Comparison of ENCODE assay signal across 1 cellular context in genomic region chr19:32675720-32676185, GRCh38.
A peak's percentile ranks its signal among the peaks of the same experiment; 100 is the strongest.
TF ChIP-seq lines count a peak whose summit lies in the region.

A gene with protein sequence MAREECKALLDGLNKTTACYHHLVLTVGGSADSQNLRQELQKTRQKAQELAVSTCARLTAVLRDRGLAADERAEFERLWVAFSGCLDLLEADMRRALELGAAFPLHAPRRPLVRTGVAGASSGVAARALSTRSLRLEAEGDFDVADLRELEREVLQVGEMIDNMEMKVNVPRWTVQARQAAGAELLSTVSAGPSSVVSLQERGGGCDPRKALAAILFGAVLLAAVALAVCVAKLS (plus strand): TSS chr19:32675848. CDS start chr19:32676264, 416 bp downstream.

TF ChIP-seq in GM12878, 131 proteins besides CTCF, POLR2A, EP300 and RAD21 (continued from another document and continues in another):
- TF ChIP-seq CEBPZ (IDR thresholded peaks at IDR 0.05; ENCODE audit: low read depth, low read length) (no peak), IKZF2 (IDR thresholded peaks at IDR 0.05) (no peak), ZNF207 (IDR thresholded peaks at IDR 0.05; ENCODE audit: borderline replicate concordance) (no peak), CREB1 (IDR thresholded peaks at IDR 0.05; ENCODE audit: low read depth) (no peak), MEF2B (IDR thresholded peaks at IDR 0.05; ENCODE audit: partially characterized antibody, poor library complexity, severe bottlenecking) (no peak), MAX (IDR thresholded peaks at IDR 0.05; ENCODE audit: low read depth, low read length) (peak; percentile 29; the same call in 1 of the 2 replicates), CHD4 (IDR thresholded peaks at IDR 0.05) (no peak), YY1 (IDR thresholded peaks at IDR 0.05; ENCODE audit: low read depth, low read length) (no peak), MXI1 (IDR thresholded peaks at IDR 0.05; ENCODE audit: low read depth, low read length) (no peak), RBBP5 (conservative IDR thresholded peaks at IDR 0.05) (no peak), MTA3 (IDR thresholded peaks at IDR 0.05; ENCODE audit: borderline replicate concordance, low read length) (no peak), ASH2L (IDR thresholded peaks at IDR 0.05; ENCODE audit: borderline replicate concordance, low read depth) (no peak), FOS (IDR thresholded peaks at IDR 0.05; ENCODE audit: borderline replicate concordance, extremely low read depth, insufficient read length) (no peak), SMAD1 (IDR thresholded peaks at IDR 0.05; ENCODE audit: low read depth, partially characterized antibody) (no peak), CBX3 (IDR thresholded peaks at IDR 0.05; ENCODE audit: borderline replicate concordance, low read depth) (no peak), CHD2 (IDR thresholded peaks at IDR 0.05; ENCODE audit: borderline replicate concordance, low read depth, low read length) (no peak), RELB (IDR thresholded peaks at IDR 0.05; ENCODE audit: low read depth) (no peak), MYB (IDR thresholded peaks at IDR 0.05; ENCODE audit: borderline replicate concordance, low read depth, low read length) (no peak), NFYA (IDR thresholded peaks at IDR 0.05; ENCODE audit: borderline replicate concordance, low read depth, low read length) (no peak), IKZF1 (conservative IDR thresholded peaks at IDR 0.05) (peak; percentile 63; the same call in 1 of the 2 replicates), BHLHE40 (IDR thresholded peaks at IDR 0.05; ENCODE audit: borderline replicate concordance in 1 of 2, low read depth in 2 of 2, low read length in 1 of 2) (no peak), YBX1 (IDR thresholded peaks at IDR 0.05) (no peak), ZBTB11 (CRISPR knock-in tag; IDR thresholded peaks at IDR 0.05) (no peak), PML (IDR thresholded peaks at IDR 0.05; ENCODE audit: low read length) (no peak)
- TF ChIP-seq, protein P1, sequence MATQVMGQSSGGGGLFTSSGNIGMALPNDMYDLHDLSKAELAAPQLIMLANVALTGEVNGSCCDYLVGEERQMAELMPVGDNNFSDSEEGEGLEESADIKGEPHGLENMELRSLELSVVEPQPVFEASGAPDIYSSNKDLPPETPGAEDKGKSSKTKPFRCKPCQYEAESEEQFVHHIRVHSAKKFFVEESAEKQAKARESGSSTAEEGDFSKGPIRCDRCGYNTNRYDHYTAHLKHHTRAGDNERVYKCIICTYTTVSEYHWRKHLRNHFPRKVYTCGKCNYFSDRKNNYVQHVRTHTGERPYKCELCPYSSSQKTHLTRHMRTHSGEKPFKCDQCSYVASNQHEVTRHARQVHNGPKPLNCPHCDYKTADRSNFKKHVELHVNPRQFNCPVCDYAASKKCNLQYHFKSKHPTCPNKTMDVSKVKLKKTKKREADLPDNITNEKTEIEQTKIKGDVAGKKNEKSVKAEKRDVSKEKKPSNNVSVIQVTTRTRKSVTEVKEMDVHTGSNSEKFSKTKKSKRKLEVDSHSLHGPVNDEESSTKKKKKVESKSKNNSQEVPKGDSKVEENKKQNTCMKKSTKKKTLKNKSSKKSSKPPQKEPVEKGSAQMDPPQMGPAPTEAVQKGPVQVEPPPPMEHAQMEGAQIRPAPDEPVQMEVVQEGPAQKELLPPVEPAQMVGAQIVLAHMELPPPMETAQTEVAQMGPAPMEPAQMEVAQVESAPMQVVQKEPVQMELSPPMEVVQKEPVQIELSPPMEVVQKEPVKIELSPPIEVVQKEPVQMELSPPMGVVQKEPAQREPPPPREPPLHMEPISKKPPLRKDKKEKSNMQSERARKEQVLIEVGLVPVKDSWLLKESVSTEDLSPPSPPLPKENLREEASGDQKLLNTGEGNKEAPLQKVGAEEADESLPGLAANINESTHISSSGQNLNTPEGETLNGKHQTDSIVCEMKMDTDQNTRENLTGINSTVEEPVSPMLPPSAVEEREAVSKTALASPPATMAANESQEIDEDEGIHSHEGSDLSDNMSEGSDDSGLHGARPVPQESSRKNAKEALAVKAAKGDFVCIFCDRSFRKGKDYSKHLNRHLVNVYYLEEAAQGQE (IDR thresholded peaks at IDR 0.05; ENCODE audit: low read depth, low read length): no peak
- TF ChIP-seq, protein P2, sequence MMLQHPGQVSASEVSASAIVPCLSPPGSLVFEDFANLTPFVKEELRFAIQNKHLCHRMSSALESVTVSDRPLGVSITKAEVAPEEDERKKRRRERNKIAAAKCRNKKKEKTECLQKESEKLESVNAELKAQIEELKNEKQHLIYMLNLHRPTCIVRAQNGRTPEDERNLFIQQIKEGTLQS (IDR thresholded peaks at IDR 0.05; ENCODE audit: borderline replicate concordance, extremely low read depth, low read depth, low read length): peak; percentile 39; the same call in 1 of the 2 replicates
- TF ChIP-seq, protein P3, sequence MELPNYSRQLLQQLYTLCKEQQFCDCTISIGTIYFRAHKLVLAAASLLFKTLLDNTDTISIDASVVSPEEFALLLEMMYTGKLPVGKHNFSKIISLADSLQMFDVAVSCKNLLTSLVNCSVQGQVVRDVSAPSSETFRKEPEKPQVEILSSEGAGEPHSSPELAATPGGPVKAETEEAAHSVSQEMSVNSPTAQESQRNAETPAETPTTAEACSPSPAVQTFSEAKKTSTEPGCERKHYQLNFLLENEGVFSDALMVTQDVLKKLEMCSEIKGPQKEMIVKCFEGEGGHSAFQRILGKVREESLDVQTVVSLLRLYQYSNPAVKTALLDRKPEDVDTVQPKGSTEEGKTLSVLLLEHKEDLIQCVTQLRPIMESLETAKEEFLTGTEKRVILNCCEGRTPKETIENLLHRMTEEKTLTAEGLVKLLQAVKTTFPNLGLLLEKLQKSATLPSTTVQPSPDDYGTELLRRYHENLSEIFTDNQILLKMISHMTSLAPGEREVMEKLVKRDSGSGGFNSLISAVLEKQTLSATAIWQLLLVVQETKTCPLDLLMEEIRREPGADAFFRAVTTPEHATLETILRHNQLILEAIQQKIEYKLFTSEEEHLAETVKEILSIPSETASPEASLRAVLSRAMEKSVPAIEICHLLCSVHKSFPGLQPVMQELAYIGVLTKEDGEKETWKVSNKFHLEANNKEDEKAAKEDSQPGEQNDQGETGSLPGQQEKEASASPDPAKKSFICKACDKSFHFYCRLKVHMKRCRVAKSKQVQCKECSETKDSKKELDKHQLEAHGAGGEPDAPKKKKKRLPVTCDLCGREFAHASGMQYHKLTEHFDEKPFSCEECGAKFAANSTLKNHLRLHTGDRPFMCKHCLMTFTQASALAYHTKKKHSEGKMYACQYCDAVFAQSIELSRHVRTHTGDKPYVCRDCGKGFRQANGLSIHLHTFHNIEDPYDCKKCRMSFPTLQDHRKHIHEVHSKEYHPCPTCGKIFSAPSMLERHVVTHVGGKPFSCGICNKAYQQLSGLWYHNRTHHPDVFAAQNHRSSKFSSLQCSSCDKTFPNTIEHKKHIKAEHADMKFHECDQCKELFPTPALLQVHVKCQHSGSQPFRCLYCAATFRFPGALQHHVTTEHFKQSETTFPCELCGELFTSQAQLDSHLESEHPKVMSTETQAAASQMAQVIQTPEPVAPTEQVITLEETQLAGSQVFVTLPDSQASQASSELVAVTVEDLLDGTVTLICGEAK (IDR thresholded peaks at IDR 0.05; ENCODE audit: borderline replicate concordance): no peak
- TF ChIP-seq, protein P4, sequence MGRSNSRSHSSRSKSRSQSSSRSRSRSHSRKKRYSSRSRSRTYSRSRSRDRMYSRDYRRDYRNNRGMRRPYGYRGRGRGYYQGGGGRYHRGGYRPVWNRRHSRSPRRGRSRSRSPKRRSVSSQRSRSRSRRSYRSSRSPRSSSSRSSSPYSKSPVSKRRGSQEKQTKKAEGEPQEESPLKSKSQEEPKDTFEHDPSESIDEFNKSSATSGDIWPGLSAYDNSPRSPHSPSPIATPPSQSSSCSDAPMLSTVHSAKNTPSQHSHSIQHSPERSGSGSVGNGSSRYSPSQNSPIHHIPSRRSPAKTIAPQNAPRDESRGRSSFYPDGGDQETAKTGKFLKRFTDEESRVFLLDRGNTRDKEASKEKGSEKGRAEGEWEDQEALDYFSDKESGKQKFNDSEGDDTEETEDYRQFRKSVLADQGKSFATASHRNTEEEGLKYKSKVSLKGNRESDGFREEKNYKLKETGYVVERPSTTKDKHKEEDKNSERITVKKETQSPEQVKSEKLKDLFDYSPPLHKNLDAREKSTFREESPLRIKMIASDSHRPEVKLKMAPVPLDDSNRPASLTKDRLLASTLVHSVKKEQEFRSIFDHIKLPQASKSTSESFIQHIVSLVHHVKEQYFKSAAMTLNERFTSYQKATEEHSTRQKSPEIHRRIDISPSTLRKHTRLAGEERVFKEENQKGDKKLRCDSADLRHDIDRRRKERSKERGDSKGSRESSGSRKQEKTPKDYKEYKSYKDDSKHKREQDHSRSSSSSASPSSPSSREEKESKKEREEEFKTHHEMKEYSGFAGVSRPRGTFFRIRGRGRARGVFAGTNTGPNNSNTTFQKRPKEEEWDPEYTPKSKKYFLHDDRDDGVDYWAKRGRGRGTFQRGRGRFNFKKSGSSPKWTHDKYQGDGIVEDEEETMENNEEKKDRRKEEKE (IDR thresholded peaks at IDR 0.05): no peak
- TF ChIP-seq, protein P5, sequence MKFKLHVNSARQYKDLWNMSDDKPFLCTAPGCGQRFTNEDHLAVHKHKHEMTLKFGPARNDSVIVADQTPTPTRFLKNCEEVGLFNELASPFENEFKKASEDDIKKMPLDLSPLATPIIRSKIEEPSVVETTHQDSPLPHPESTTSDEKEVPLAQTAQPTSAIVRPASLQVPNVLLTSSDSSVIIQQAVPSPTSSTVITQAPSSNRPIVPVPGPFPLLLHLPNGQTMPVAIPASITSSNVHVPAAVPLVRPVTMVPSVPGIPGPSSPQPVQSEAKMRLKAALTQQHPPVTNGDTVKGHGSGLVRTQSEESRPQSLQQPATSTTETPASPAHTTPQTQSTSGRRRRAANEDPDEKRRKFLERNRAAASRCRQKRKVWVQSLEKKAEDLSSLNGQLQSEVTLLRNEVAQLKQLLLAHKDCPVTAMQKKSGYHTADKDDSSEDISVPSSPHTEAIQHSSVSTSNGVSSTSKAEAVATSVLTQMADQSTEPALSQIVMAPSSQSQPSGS (IDR thresholded peaks at IDR 0.05; ENCODE audit: low read length): no peak
- TF ChIP-seq, protein P6, sequence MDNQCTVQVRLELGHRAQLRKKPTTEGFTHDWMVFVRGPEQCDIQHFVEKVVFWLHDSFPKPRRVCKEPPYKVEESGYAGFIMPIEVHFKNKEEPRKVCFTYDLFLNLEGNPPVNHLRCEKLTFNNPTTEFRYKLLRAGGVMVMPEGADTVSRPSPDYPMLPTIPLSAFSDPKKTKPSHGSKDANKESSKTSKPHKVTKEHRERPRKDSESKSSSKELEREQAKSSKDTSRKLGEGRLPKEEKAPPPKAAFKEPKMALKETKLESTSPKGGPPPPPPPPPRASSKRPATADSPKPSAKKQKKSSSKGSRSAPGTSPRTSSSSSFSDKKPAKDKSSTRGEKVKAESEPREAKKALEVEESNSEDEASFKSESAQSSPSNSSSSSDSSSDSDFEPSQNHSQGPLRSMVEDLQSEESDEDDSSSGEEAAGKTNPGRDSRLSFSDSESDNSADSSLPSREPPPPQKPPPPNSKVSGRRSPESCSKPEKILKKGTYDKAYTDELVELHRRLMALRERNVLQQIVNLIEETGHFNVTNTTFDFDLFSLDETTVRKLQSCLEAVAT (IDR thresholded peaks at IDR 0.05): no peak
